Comparison of ENCODE assay signal across 1 cellular context in the genomic region with DNA sequence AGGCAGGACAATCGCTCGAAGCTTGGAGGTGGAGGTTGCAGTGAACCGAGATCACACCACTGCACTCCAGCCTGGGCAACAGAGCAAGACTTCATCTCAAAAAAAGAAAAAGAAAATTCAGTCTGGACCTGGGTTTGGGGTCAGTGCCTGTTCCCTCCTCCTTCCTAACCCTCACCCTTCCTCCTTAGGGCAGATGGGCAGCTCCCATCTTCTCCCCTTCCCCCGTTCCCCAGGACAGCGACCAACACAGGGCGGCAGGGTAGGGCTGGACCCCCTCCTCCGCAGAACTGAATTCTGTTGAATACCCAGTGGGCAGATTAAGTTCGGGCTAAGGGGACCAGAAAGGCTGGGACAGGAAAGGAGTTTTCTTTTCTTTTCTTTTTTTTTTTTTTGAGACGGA.
TF ChIP-seq lines count a peak whose summit lies in the region.

No MANE protein-coding gene starts in this region.

TF ChIP-seq in GM23338, 12 proteins besides CTCF, POLR2A, EP300 and RAD21:
- TF ChIP-seq EZH2phosphoT487 (IDR thresholded peaks at IDR 0.05; ENCODE audit: unreplicated experiment) (no peak), ZNF331 (CRISPR knock-in tag; IDR thresholded peaks at IDR 0.05; ENCODE audit: low read depth) (no peak), ZNF114 (CRISPR knock-in tag; IDR thresholded peaks at IDR 0.05) (no peak), JUNB (IDR thresholded peaks at IDR 0.05; ENCODE audit: unreplicated experiment) (no peak), NANOG (IDR thresholded peaks at IDR 0.05; ENCODE audit: borderline replicate concordance) (no peak), EZH2 (IDR thresholded peaks at IDR 0.05; ENCODE audit: low read depth, unreplicated experiment) (no peak), STAT1 (IDR thresholded peaks at IDR 0.05; ENCODE audit: unreplicated experiment) (no peak), CREB1 (CRISPR knock-in tag; IDR thresholded peaks at IDR 0.05; ENCODE audit: low read depth) (no peak), POLR2AphosphoS5 (IDR thresholded peaks at IDR 0.05; ENCODE audit: low read depth) (no peak), ETS1 (IDR thresholded peaks at IDR 0.05) (no peak)
- TF ChIP-seq, protein P1, sequence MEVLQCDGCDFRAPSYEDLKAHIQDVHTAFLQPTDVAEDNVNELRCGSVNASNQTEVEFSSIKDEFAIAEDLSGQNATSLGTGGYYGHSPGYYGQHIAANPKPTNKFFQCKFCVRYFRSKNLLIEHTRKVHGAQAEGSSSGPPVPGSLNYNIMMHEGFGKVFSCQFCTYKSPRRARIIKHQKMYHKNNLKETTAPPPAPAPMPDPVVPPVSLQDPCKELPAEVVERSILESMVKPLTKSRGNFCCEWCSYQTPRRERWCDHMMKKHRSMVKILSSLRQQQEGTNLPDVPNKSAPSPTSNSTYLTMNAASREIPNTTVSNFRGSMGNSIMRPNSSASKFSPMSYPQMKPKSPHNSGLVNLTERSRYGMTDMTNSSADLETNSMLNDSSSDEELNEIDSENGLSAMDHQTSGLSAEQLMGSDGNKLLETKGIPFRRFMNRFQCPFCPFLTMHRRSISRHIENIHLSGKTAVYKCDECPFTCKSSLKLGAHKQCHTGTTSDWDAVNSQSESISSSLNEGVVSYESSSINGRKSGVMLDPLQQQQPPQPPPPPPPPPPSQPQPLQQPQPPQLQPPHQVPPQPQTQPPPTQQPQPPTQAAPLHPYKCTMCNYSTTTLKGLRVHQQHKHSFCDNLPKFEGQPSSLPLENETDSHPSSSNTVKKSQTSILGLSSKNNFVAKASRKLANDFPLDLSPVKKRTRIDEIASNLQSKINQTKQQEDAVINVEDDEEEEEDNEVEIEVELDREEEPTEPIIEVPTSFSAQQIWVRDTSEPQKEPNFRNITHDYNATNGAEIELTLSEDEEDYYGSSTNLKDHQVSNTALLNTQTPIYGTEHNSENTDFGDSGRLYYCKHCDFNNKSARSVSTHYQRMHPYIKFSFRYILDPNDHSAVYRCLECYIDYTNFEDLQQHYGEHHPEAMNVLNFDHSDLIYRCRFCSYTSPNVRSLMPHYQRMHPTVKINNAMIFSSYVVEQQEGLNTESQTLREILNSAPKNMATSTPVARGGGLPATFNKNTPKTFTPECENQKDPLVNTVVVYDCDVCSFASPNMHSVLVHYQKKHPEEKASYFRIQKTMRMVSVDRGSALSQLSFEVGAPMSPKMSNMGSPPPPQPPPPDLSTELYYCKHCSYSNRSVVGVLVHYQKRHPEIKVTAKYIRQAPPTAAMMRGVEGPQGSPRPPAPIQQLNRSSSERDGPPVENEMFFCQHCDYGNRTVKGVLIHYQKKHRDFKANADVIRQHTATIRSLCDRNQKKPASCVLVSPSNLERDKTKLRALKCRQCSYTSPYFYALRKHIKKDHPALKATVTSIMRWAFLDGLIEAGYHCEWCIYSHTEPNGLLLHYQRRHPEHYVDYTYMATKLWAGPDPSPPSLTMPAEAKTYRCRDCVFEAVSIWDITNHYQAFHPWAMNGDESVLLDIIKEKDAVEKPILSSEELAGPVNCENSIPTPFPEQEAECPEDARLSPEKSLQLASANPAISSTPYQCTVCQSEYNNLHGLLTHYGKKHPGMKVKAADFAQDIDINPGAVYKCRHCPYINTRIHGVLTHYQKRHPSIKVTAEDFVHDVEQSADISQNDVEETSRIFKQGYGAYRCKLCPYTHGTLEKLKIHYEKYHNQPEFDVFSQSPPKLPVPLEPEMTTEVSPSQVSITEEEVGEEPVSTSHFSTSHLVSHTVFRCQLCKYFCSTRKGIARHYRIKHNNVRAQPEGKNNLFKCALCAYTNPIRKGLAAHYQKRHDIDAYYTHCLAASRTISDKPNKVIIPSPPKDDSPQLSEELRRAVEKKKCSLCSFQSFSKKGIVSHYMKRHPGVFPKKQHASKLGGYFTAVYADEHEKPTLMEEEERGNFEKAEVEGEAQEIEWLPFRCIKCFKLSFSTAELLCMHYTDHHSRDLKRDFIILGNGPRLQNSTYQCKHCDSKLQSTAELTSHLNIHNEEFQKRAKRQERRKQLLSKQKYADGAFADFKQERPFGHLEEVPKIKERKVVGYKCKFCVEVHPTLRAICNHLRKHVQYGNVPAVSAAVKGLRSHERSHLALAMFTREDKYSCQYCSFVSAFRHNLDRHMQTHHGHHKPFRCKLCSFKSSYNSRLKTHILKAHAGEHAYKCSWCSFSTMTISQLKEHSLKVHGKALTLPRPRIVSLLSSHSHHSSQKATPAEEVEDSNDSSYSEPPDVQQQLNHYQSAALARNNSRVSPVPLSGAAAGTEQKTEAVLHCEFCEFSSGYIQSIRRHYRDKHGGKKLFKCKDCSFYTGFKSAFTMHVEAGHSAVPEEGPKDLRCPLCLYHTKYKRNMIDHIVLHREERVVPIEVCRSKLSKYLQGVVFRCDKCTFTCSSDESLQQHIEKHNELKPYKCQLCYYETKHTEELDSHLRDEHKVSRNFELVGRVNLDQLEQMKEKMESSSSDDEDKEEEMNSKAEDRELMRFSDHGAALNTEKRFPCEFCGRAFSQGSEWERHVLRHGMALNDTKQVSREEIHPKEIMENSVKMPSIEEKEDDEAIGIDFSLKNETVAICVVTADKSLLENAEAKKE (CRISPR knock-in tag; IDR thresholded peaks at IDR 0.05): no peak
